Comparison of ENCODE assay signal across 26 cellular contexts in genomic region chr3:175187586-175187985, GRCh38.
DNase-seq lines count a peak whose midpoint lies in the region; ATAC-seq and TF ChIP-seq lines count a peak whose summit lies in the region.
"Had no signal": no experiment of that assay in that cellular context is flagged by ENCODE, and none has a peak within 500 bp of the region (broad histone marks: within the 10 kb centered on the region; RNA-seq: fewer than 3 reads in every experiment).

No MANE protein-coding gene starts in this region.

- H3K9me3 ChIP-seq in left ventricle myocardium inferior (replicated peaks) (peaks cover 5% of the 10 kb centered on the region), upper lobe of right lung (no peaks in the 10 kb centered on the region)
- H3K9me3 ChIP-seq: breast epithelium, uterus had no signal

- H3K4me3 ChIP-seq in left ventricle myocardium inferior (no peak overlapping the region), upper lobe of right lung (no peak overlapping the region)
- H3K4me3 ChIP-seq: adrenal gland, breast epithelium, heart left ventricle, uterus had no signal

- peak; percentile 69 for ATAC-seq in left ventricle myocardium superior
- ATAC-seq in upper lobe of right lung: peak; percentile 79
- ATAC-seq in HG03159 (IDR thresholded peaks at IDR 0.05; ENCODE audit: unreplicated experiment): no peak
- ATAC-seq: activated T-cell treated with anti-CD3 and anti-CD28 coated beads, Interleukin-2, amount 50 U/mL, for 72 hours; naive thymus-derived CD8-positive, alpha-beta T cell; stimulated activated effector memory CD8-positive, alpha-beta T cell treated with anti-CD3 and anti-CD28 coated beads, Interleukin-12 subunit alpha, Interleukin-12 subunit beta, amount 100 ng/mL, for 72 hours; T-helper 17 cell had no signal

- intact Hi-C loops in left ventricle myocardium superior (cut with micrococcal nuclease) (no loop called here), left ventricle myocardium inferior (cut with micrococcal nuclease) (no loop called here), upper lobe of right lung (cut with DNase I) (no loop called here)

- H3K36me3 ChIP-seq in left ventricle myocardium inferior (no peaks in the 10 kb centered on the region), upper lobe of right lung (no peaks in the 10 kb centered on the region)
- H3K36me3 ChIP-seq: adrenal gland, breast epithelium, heart left ventricle, uterus had no signal

- no peaks in the 10 kb centered on the region for H3K4me1 ChIP-seq in left ventricle myocardium inferior
- no peaks in the 10 kb centered on the region for H3K4me1 ChIP-seq in upper lobe of right lung
- H3K4me1 ChIP-seq: breast epithelium, heart left ventricle, uterus had no signal

- DNase-seq in left ventricle myocardium superior: no peak
- no peak for DNase-seq in left ventricle myocardium inferior
- DNase-seq in NCI-H1436 treated with DMSO at 0.1 percent for 48 hours (lab: John Stamatoyannopoulos, UW): peak; percentile 78
- DNase-seq in NCI-H446 treated with DMSO at 0.1 percent for 48 hours (lab: John Stamatoyannopoulos, UW): peak; percentile 86
- DNase-seq in upper lobe of right lung: peak; percentile 26
- DNase-seq in SIG-M5 treated with dmso at 0.1 percent for 504 hours (lab: John Stamatoyannopoulos, UW; ENCODE audit: unreplicated experiment): no peak
- no peak for DNase-seq in SKM-1 (lab: John Stamatoyannopoulos, UW; ENCODE audit: unreplicated experiment)
- DNase-seq: activated CD4-positive, alpha-beta T cell treated with anti-CD3 and anti-CD28 coated beads for 4 hours; activated naive CD4-positive, alpha-beta T cell treated with Interleukin-2 at 50 U/mL for 16 hours; activated T-cell treated with anti-CD3 and anti-CD28 coated beads, Interleukin-2, amount 50 U/mL, for 72 hours; adrenal gland; CD8-positive, alpha-beta memory T cell; effector CD4-positive, alpha-beta T cell; foreskin fibroblast; HCEC 1CT; heart left ventricle; midbrain; naive thymus-derived CD8-positive, alpha-beta T cell; NCI-H146; retina; small intestine; T-helper 17 cell; uterus had no signal

- H3K27me3 ChIP-seq in left ventricle myocardium inferior (ENCODE audit: low read depth): no peaks in the 10 kb centered on the region
- no peaks in the 10 kb centered on the region for H3K27me3 ChIP-seq in upper lobe of right lung
- H3K27me3 ChIP-seq: adrenal gland, breast epithelium, heart left ventricle, uterus had no signal

- H3K27ac ChIP-seq in left ventricle myocardium inferior (replicated peaks): no peak overlapping the region
- H3K27ac ChIP-seq in upper lobe of right lung: no peak overlapping the region
- H3K27ac ChIP-seq: adrenal gland, breast epithelium, heart left ventricle, uterus had no signal

- TF ChIP-seq CTCF in left ventricle myocardium inferior (IDR thresholded peaks at IDR 0.05; ENCODE audit: borderline replicate concordance): no peak
- no peak for TF ChIP-seq CTCF in upper lobe of right lung (IDR thresholded peaks at IDR 0.05)

Comparison
In these comparisons a context has a peak if more than half of its experiments do, and no peak if none do; other contexts are left out.
1. DNase-seq: peak in NCI-H1436 treated with DMSO at 0.1 percent for 48 hours (single experiment), NCI-H446 treated with DMSO at 0.1 percent for 48 hours (single experiment) and upper lobe of right lung (single experiment); none in left ventricle myocardium superior (single experiment), left ventricle myocardium inferior (single experiment), SIG-M5 treated with dmso at 0.1 percent for 504 hours (single experiment) and SKM-1 (single experiment).